ENCODE assay signal across 27 cellular contexts in genomic region chr6:33305052-33305451, GRCh38. TPM values are rescaled to one million over a fixed set of nuclear protein-coding genes. Genes with fewer than 3 reads are reported as not detected.
DNase-seq lines count a peak whose midpoint lies in the region; TF ChIP-seq lines count a peak whose summit lies in the region.
"Had no signal": no experiment of that assay in that cellular context is flagged by ENCODE, and none has a peak within 500 bp of the region (broad histone marks: within the 10 kb centered on the region; RNA-seq: fewer than 3 reads in every experiment).

No MANE protein-coding gene starts in this region.

- H3K27me3 Mint-ChIP-seq in CD8-positive, alpha-beta memory T cell: peaks cover 0 to under 1% of the 10 kb centered on the region in 2 donors
- no peaks in the 10 kb centered on the region for H3K27me3 Mint-ChIP-seq in activated naive CD8-positive, alpha-beta T cell treated with anti-CD3 and anti-CD28 coated beads for 36 hours
- H3K27me3 Mint-ChIP-seq in neural crest cell (ENCODE audit: low read depth): no peaks in the 10 kb centered on the region
- H3K27me3 Mint-ChIP-seq: CD4-positive, alpha-beta memory T cell; stimulated activated naive CD8-positive, alpha-beta T cell treated with anti-CD3 and anti-CD28 coated beads, Interleukin-15, Interleukin-2, amounts not matched to agents 100 ng/mL and 50 ng/mL, for 24 hours; T-cell had no signal

- H2AFZ ChIP-seq in SK-N-SH (ENCODE audit: low read depth): no peak overlapping the region

- H3K36me3 Mint-ChIP-seq in CD8-positive, alpha-beta memory T cell: peaks cover 4 to 73% (median 15%) of the 10 kb centered on the region in 3 donors
- H3K36me3 Mint-ChIP-seq in activated naive CD8-positive, alpha-beta T cell treated with anti-CD3 and anti-CD28 coated beads for 36 hours: peaks cover 41% of the 10 kb centered on the region
- H3K36me3 Mint-ChIP-seq in neural crest cell (ENCODE audit: low read depth): no peaks in the 10 kb centered on the region

- CTCF ChIA-PET in CD8-positive, alpha-beta memory T cell (lab: Charles Lee): no interaction called here
- CTCF ChIA-PET in SK-N-SH (lab: Yijun Ruan, JAX): no interaction called here

- H3K4me2 ChIP-seq in SK-N-SH: no peak overlapping the region

- H3F3A ChIP-seq in SK-N-SH (replicated peaks; ENCODE audit: insufficient read depth): peaks cover 14% of the 10 kb centered on the region

- TF ChIP-seq EP300 in SK-N-SH (IDR thresholded peaks at IDR 0.05; ENCODE audit: borderline replicate concordance in 1 of 2, low read depth in 1 of 2, low read length in 1 of 2): no peak
- no peak for TF ChIP-seq EP300 in stomach (IDR thresholded peaks at IDR 0.05)

- peak overlapping the region in 7 of 8 donors; percentile 33 to 76 (median 63) for H3K27ac Mint-ChIP-seq in CD8-positive, alpha-beta memory T cell
- H3K27ac Mint-ChIP-seq in activated naive CD8-positive, alpha-beta T cell treated with anti-CD3 and anti-CD28 coated beads for 36 hours: peak overlapping the region; percentile 74
- peak overlapping the region; percentile 27 for H3K27ac Mint-ChIP-seq in neural crest cell (ENCODE audit: unreplicated experiment)

- TF ChIP-seq CTCF in neural crest cell (conservative IDR thresholded peaks at IDR 0.05): no peak
- no peak for TF ChIP-seq CTCF in SK-N-SH (IDR thresholded peaks at IDR 0.05)
- no peak for TF ChIP-seq CTCF in stomach (IDR thresholded peaks at IDR 0.05)

- H3K9me2 ChIP-seq in SK-N-SH: no peaks in the 10 kb centered on the region

- 89% methylated on average over 8 of the region's 8 CpGs for WGBS in SK-N-SH (ENCODE audit: low lambda C conversion rate)
- whole genome bisulfite sequencing in stomach, 5 donors: 75 to 82% (median 76%) methylated on average over 8 of the region's 8 CpGs

- no peaks in the 10 kb centered on the region for H3K9me3 Mint-ChIP-seq in CD8-positive, alpha-beta memory T cell
- no peaks in the 10 kb centered on the region for H3K9me3 Mint-ChIP-seq in activated naive CD8-positive, alpha-beta T cell treated with anti-CD3 and anti-CD28 coated beads for 36 hours
- no peaks in the 10 kb centered on the region for H3K9me3 Mint-ChIP-seq in neural crest cell
- H3K9me3 Mint-ChIP-seq: CD4-positive, alpha-beta memory T cell; immature natural killer cell; stimulated activated naive CD8-positive, alpha-beta T cell treated with anti-CD3 and anti-CD28 coated beads, Interleukin-15, Interleukin-2, amounts not matched to agents 100 ng/mL and 50 ng/mL, for 24 hours; T-cell had no signal

- H3K4me3 Mint-ChIP-seq in CD8-positive, alpha-beta memory T cell: no peak overlapping the region
- no peak overlapping the region for H3K4me3 Mint-ChIP-seq in activated naive CD8-positive, alpha-beta T cell treated with anti-CD3 and anti-CD28 coated beads for 36 hours
- no peak overlapping the region for H3K4me3 Mint-ChIP-seq in neural crest cell
- H3K4me3 Mint-ChIP-seq: CD4-positive, alpha-beta memory T cell; immature natural killer cell; stimulated activated naive CD8-positive, alpha-beta T cell treated with anti-CD3 and anti-CD28 coated beads, Interleukin-15, Interleukin-2, amounts not matched to agents 100 ng/mL and 50 ng/mL, for 24 hours; T-cell had no signal

- H3K27ac ChIP-seq in CD8-positive, alpha-beta memory T cell (ENCODE audit: low read depth, low read length): no peak overlapping the region
- no peak overlapping the region for H3K27ac ChIP-seq in SK-N-SH (ENCODE audit: low read depth in 2 of 2, low read length in 1 of 2)
- H3K27ac ChIP-seq in stomach: no peak overlapping the region
- H3K27ac ChIP-seq: ascending aorta, SJSA1, uterus had no signal

- H4K20me1 ChIP-seq in SK-N-SH (ENCODE audit: insufficient read depth): peaks cover 7% of the 10 kb centered on the region; the same call in 1 of the 2 replicates

- no peak for TF ChIP-seq POLR2A in stomach (IDR thresholded peaks at IDR 0.05)

- POLR2A ChIA-PET in CD8-positive, alpha-beta memory T cell (lab: Charles Lee): no interaction called here
- POLR2A ChIA-PET in SK-N-SH (lab: Yijun Ruan, JAX): interaction anchor here (0.6 kb wide), 1 partner anchor 36 kb away, joined by 3 read pairs; no protein-coding TSS in a partner anchor

- peaks cover 20% of the 10 kb centered on the region for H3K4me1 ChIP-seq in CD8-positive, alpha-beta memory T cell (ENCODE audit: insufficient read depth, low read length)
- peaks cover 2 to 4% of the 10 kb centered on the region in 2 experiments; a peak in 1 of 4 replicates for H3K4me1 ChIP-seq in SK-N-SH (ENCODE audit: control insufficient read depth in 1 of 2, insufficient read depth in 2 of 2, low read depth in 1 of 2, low read length in 1 of 2)
- H3K4me1 ChIP-seq in stomach: peaks cover 7 to 54% (median 17%) of the 10 kb centered on the region in 4 donors
- H3K4me1 ChIP-seq: uterus had no signal

- H3K27me3 ChIP-seq in CD8-positive, alpha-beta memory T cell (ENCODE audit: insufficient read depth, low read length, poor library complexity, severe bottlenecking): no peaks in the 10 kb centered on the region
- H3K27me3 ChIP-seq in SK-N-SH (ENCODE audit: insufficient read depth) (no peaks in the 10 kb centered on the region), stomach (no peaks in the 10 kb centered on the region)
- H3K27me3 ChIP-seq: ascending aorta, gastroesophageal sphincter, SJSA1, uterus had no signal

- DNase-seq in NCI-H2171 treated with DMSO at 0.1 percent for 48 hours (lab: John Stamatoyannopoulos, UW): peak; percentile 34
- DNase-seq in NCI-H2171 (lab: John Stamatoyannopoulos, UW): no peak
- DNase-seq in CD8-positive, alpha-beta memory T cell: no peak
- DNase-seq in activated naive CD8-positive, alpha-beta T cell treated with anti-CD3 and anti-CD28 coated beads for 36 hours: no peak
- no peak for DNase-seq in neural crest cell (ENCODE audit: low read depth, low spot score)
- no peak for DNase-seq in T-helper 2 cell
- DNase-seq in SK-N-SH: no peak
- DNase-seq in stomach: no peak
- DNase-seq: 8988T; activated naive CD4-positive, alpha-beta T cell treated with anti-CD3 and anti-CD28 coated beads, Interleukin-2, amount 50 U/mL, for 16 hours; activated T-cell treated with anti-CD3 and anti-CD28 coated beads, Interleukin-2, amount 50 U/mL, for 48 hours; CD4-positive, alpha-beta memory T cell; H7; hypothalamus; immature natural killer cell; left colon; NCI-H1092 treated with DMSO at 0.1 percent for 48 hours; NCI-H2029; NCI-H226; NCI-H774; nucleus accumbens; T-cell; uterus had no signal

- H3K4me3 ChIP-seq in CD8-positive, alpha-beta memory T cell (ENCODE audit: low read length): no peak overlapping the region
- H3K4me3 ChIP-seq in SK-N-SH (ENCODE audit: low read depth in 2 of 2, low read length in 1 of 2) (no peak overlapping the region), stomach (no peak overlapping the region)
- H3K4me3 ChIP-seq: ascending aorta, gastroesophageal sphincter, SJSA1, uterus had no signal

- peaks cover 35% of the 10 kb centered on the region for H3K36me3 ChIP-seq in CD8-positive, alpha-beta memory T cell (ENCODE audit: insufficient read depth, low read length)
- peaks cover 13 to 36% of the 10 kb centered on the region in 2 experiments for H3K36me3 ChIP-seq in SK-N-SH (replicated peaks in 1 of 2; ENCODE audit: control insufficient read depth in 1 of 2, insufficient read depth in 2 of 2, low read length in 1 of 2)
- peaks cover 18 to 86% (median 65%) of the 10 kb centered on the region in 4 donors for H3K36me3 ChIP-seq in stomach
- H3K36me3 ChIP-seq: uterus had no signal

- no peak overlapping the region for H3K9ac ChIP-seq in SK-N-SH

- H3K9me3 ChIP-seq in CD8-positive, alpha-beta memory T cell (ENCODE audit: low read length): no peaks in the 10 kb centered on the region
- no peaks in the 10 kb centered on the region for H3K9me3 ChIP-seq in SK-N-SH
- no peaks in the 10 kb centered on the region for H3K9me3 ChIP-seq in stomach
- H3K9me3 ChIP-seq: ascending aorta, gastroesophageal sphincter, SJSA1, uterus had no signal

- peaks cover 33 to 53% (median 41%) of the 10 kb centered on the region in 3 donors for H3K4me1 Mint-ChIP-seq in CD8-positive, alpha-beta memory T cell
- H3K4me1 Mint-ChIP-seq in activated naive CD8-positive, alpha-beta T cell treated with anti-CD3 and anti-CD28 coated beads for 36 hours: peaks cover 38% of the 10 kb centered on the region
- H3K4me1 Mint-ChIP-seq in neural crest cell: peaks cover 10% of the 10 kb centered on the region

- peaks cover 87% of the 10 kb centered on the region for H3K79me2 ChIP-seq in SK-N-SH (ENCODE audit: insufficient read depth)

- intact Hi-C loops in stomach (cut with DNase I; ENCODE audit: low total_unique reads): no loop called here

- TF ChIP-seq RAD21 in SK-N-SH (IDR thresholded peaks at IDR 0.05; ENCODE audit: low read length): no peak

RNA-seq across cellular contexts. Expression of gene RGL2, which starts 6.3 kb away (rescaled TPM):
- 10 to 100 TPM; 20.5 to 22.9 TPM for total RNA-seq in CD8-positive, alpha-beta memory T cell
- polyA plus RNA-seq in CD8-positive, alpha-beta memory T cell: 10.4 TPM
- total RNA-seq in activated naive CD8-positive, alpha-beta T cell treated with anti-CD3 and anti-CD28 coated beads for 36 hours: 10 to 100 TPM; 15.0 to 17.7 TPM
- 51.9 and 56.0 TPM in 2 replicates for total RNA-seq in neural crest cell
- 59.4 and 71.2 TPM in 2 replicates for polyA plus RNA-seq in SK-N-SH (2012; rRNA removed)
- 19.9 and 29.3 TPM in 2 replicates for polyA plus RNA-seq in SK-N-SH (2012; cell fraction: cytosol; rRNA removed)
- 331 and 334 TPM in 2 replicates for polyA plus RNA-seq in SK-N-SH (2012; cell fraction: nucleus; rRNA removed)
- 100 to 1,000 TPM in 1 of 5 donors, 10 to 100 TPM in 4; 10.4 to 103 (median 52.7) TPM for total RNA-seq in stomach
- polyA plus RNA-seq in stomach: 100 to 1,000 TPM in 1 of 3 donors, 10 to 100 TPM in 2; 37.4 to 112 (median 44.3) TPM

RNA-seq across cellular contexts. Expression of gene TAPBP, which starts 8.8 kb away (rescaled TPM):
- total RNA-seq in CD8-positive, alpha-beta memory T cell: 100 to 1,000 TPM; 211 to 213 TPM
- 500 TPM for polyA plus RNA-seq in CD8-positive, alpha-beta memory T cell
- 100 to 1,000 TPM; 201 to 204 TPM for total RNA-seq in activated naive CD8-positive, alpha-beta T cell treated with anti-CD3 and anti-CD28 coated beads for 36 hours
- total RNA-seq in neural crest cell (15.4 and 16.2 TPM in 2 replicates), stomach (100 to 1,000 TPM in 2 of 5 donors, 10 to 100 TPM in 3; 29.0 to 242 (median 59.5) TPM)
- polyA plus RNA-seq in SK-N-SH (2012; rRNA removed) (27.9 and 44.5 TPM in 2 replicates), stomach (10 to 100 TPM; 17.0 to 53.5 (median 37.5) TPM)
- polyA plus RNA-seq in SK-N-SH (2012; cell fraction: cytosol; rRNA removed): 24.4 and 34.4 TPM in 2 replicates
- polyA plus RNA-seq in SK-N-SH (2012; cell fraction: nucleus; rRNA removed): 84.8 and 160 TPM in 2 replicates

RNA-seq across cellular contexts. Expression of gene ZBTB22, which starts 12.5 kb away (rescaled TPM):
- 1 to 10 TPM; 6.9 to 7.8 TPM for total RNA-seq in CD8-positive, alpha-beta memory T cell
- 12.7 TPM for polyA plus RNA-seq in CD8-positive, alpha-beta memory T cell
- total RNA-seq in activated naive CD8-positive, alpha-beta T cell treated with anti-CD3 and anti-CD28 coated beads for 36 hours: 1 to 10 TPM; 4.5 to 4.6 TPM
- total RNA-seq in neural crest cell: 23.0 and 23.4 TPM in 2 replicates
- 19.5 and 22.2 TPM in 2 replicates for polyA plus RNA-seq in SK-N-SH (2012; rRNA removed)
- 11.9 and 17.3 TPM in 2 replicates for polyA plus RNA-seq in SK-N-SH (2012; cell fraction: cytosol; rRNA removed)
- polyA plus RNA-seq in SK-N-SH (2012; cell fraction: nucleus; rRNA removed): 22.8 and 24.0 TPM in 2 replicates
- total RNA-seq in stomach: 10 to 100 TPM in 4 of 5 donors, 1 to 10 TPM in 1; 1.2 to 45.2 (median 11.9) TPM
- polyA plus RNA-seq in stomach: 10 to 100 TPM in 2 of 3 donors, 1 to 10 TPM in 1; 9.8 to 11.8 (median 10.5) TPM

RNA-seq across cellular contexts. Expression of gene PFDN6, which starts 15.7 kb away (rescaled TPM):
- 100 to 1,000 TPM; 118 to 119 TPM for total RNA-seq in CD8-positive, alpha-beta memory T cell
- 37.4 TPM for polyA plus RNA-seq in CD8-positive, alpha-beta memory T cell
- total RNA-seq in activated naive CD8-positive, alpha-beta T cell treated with anti-CD3 and anti-CD28 coated beads for 36 hours: 100 to 1,000 TPM; 106 to 107 TPM
- 54.9 and 61.4 TPM in 2 replicates for total RNA-seq in neural crest cell
- 182 and 213 TPM in 2 replicates for polyA plus RNA-seq in SK-N-SH (2012; rRNA removed)
- polyA plus RNA-seq in SK-N-SH (2012; cell fraction: cytosol; rRNA removed): 233 and 285 TPM in 2 replicates
- polyA plus RNA-seq in SK-N-SH (2012; cell fraction: nucleus; rRNA removed): 113 and 143 TPM in 2 replicates
- 10 to 100 TPM in 3 of 5 donors, 1 to 10 TPM in 1, not detected in 1; 9.7 to 32.9 (median 12.8) TPM for total RNA-seq in stomach
- 100 to 1,000 TPM; 117 to 265 (median 202) TPM for polyA plus RNA-seq in stomach

RNA-seq across cellular contexts. Expression of gene WDR46, which starts 16.0 kb away (rescaled TPM):
- total RNA-seq in CD8-positive, alpha-beta memory T cell: 100 to 1,000 TPM; 112 to 117 TPM
- polyA plus RNA-seq in CD8-positive, alpha-beta memory T cell: 76.0 TPM
- total RNA-seq in activated naive CD8-positive, alpha-beta T cell treated with anti-CD3 and anti-CD28 coated beads for 36 hours: 100 to 1,000 TPM; 105 to 107 TPM
- total RNA-seq in neural crest cell (54.5 and 60.6 TPM in 2 replicates), stomach (10 to 100 TPM; 42.9 to 72.9 (median 54.5) TPM)
- polyA plus RNA-seq in SK-N-SH (2012; rRNA removed) (153 and 172 TPM in 2 replicates), stomach (10 to 100 TPM; 47.5 to 65.1 (median 54.4) TPM)
- 76.0 and 91.7 TPM in 2 replicates for polyA plus RNA-seq in SK-N-SH (2012; cell fraction: cytosol; rRNA removed)
- 421 and 466 TPM in 2 replicates for polyA plus RNA-seq in SK-N-SH (2012; cell fraction: nucleus; rRNA removed)
